ENCODE assay signal across 9 cellular contexts in the genomic region with DNA sequence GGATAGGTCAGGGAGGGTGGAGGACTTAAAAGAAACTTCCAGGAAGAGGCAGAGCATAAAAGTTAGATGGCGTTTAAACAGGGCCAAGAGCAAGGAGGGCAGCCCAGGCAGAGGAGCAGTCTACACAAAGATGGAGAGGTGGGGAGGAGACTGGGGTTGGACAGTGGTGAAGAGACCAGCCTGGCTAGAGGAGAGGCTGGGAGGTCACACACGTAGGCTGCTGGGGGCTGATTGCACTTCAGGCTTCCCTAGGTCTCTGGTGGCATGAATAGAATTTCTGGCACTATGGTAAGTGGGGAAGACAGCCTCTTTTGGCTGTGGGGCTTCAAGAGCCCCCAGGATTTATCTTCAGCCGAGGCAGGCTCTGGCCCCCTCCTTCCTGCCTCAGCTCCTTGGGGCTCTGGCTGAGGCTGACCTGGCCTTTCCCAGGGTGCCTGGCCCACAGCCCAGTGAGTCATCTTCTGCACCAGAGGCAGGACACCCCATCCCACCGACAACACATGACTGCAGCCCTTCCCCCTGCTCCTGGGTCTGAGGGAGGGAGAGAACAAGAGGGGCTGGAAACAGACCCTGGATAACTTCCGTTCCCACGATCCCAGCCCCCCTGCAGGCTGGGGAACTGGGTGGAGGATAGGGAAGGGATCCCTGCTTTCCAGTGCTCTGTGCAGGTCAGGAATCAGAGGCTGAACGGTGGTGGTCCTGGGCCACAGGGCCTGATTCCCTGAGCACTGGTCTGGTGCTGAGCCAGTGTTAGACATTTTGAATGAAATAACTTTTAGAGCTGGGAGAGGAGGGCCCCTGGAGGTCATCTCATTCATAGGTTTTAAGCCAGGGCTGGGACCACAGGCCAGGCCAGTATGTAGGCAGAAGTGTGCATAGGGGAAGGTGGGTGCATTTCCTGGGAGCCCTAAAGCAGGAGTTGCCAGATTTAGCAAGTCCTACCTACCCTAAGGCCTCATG. TPM values are rescaled to one million over a fixed set of nuclear protein-coding genes. Genes with fewer than 3 reads are reported as not detected.
DNase-seq lines count a peak whose midpoint lies in the region; ATAC-seq and TF ChIP-seq lines count a peak whose summit lies in the region.
"Had no signal": no experiment of that assay in that cellular context is flagged by ENCODE, and none has a peak within 500 bp of the region (broad histone marks: within the 10 kb centered on the region; RNA-seq: fewer than 3 reads in every experiment).

No MANE protein-coding gene starts in this region.

- no peaks in the 10 kb centered on the region for H3K9me3 ChIP-seq in colonic mucosa
- H3K9me3 ChIP-seq in mesodermal cell (ENCODE audit: control insufficient read depth, low read length), result no peaks in the 10 kb centered on the region
- H3K9me3 ChIP-seq in HAP-1, result no peaks in the 10 kb centered on the region

- intact Hi-C loops in activated naive CD4-positive, alpha-beta T cell treated with anti-CD3 and anti-CD28 coated beads for 36 hours (cut with micrococcal nuclease), result loop anchor here (1.0 kb wide), 2 partner anchors 27 to 39 kb away; no protein-coding TSS in a partner anchor
- intact Hi-C loops in colonic mucosa (cut with DNase I), result loop anchor here (2.0 to 5.0 kb wide), 2 partner anchors 28 to 37 kb away; no protein-coding TSS in a partner anchor

- no peak overlapping the region for H3K4me3 Mint-ChIP-seq in activated naive CD4-positive, alpha-beta T cell treated with anti-CD3 and anti-CD28 coated beads for 36 hours

- H3K27me3 ChIP-seq in colonic mucosa, result no peaks in the 10 kb centered on the region
- H3K27me3 ChIP-seq in HAP-1 (ENCODE audit: low read depth), result no peaks in the 10 kb centered on the region

- no peak overlapping the region for H3K4me3 ChIP-seq in colonic mucosa
- H3K4me3 ChIP-seq in mesodermal cell (ENCODE audit: extremely low read depth, insufficient read depth, low read length, poor library complexity, severe bottlenecking), result peak overlapping the region; percentile 10
- H3K4me3 ChIP-seq in HAP-1, result no peak overlapping the region

- H3K36me3 ChIP-seq in colonic mucosa (no peaks in the 10 kb centered on the region), mesodermal cell (ENCODE audit: control insufficient read depth, insufficient read depth, low read length) (peaks cover 35% of the 10 kb centered on the region), HAP-1 (replicated peaks) (no peaks in the 10 kb centered on the region)

- peak overlapping the region; percentile 65 for H3K27ac ChIP-seq in colonic mucosa
- peak overlapping the region; percentile 98 for H3K27ac ChIP-seq in mesodermal cell (ENCODE audit: low read depth, low read length, severe bottlenecking)
- H3K27ac ChIP-seq: C4-2B had no signal

- WGBS in mesodermal cell (ENCODE audit: insufficient coverage in 2 of 2), 2 experiments, result 32 to 48% methylated on average over 5 to 6 of the region's 7 CpGs

- TF ChIP-seq CTCF in colonic mucosa (IDR thresholded peaks at IDR 0.05), result no peak

- H3K4me1 ChIP-seq in colonic mucosa (no peaks in the 10 kb centered on the region), mesodermal cell (ENCODE audit: control insufficient read depth, insufficient read depth, low read length, poor library complexity, severe bottlenecking) (peaks cover 62% of the 10 kb centered on the region), HAP-1 (peaks cover 18% of the 10 kb centered on the region)

- no peaks in the 10 kb centered on the region for H3K27me3 Mint-ChIP-seq in activated naive CD4-positive, alpha-beta T cell treated with anti-CD3 and anti-CD28 coated beads for 36 hours (ENCODE audit: low read depth)

- H3K4me1 Mint-ChIP-seq in activated naive CD4-positive, alpha-beta T cell treated with anti-CD3 and anti-CD28 coated beads for 36 hours (ENCODE audit: low read depth), result no peaks in the 10 kb centered on the region

- H3K36me3 Mint-ChIP-seq in activated naive CD4-positive, alpha-beta T cell treated with anti-CD3 and anti-CD28 coated beads for 36 hours (ENCODE audit: low read depth), result no peaks in the 10 kb centered on the region

- in situ Hi-C loops in HAP-1 (cut with MboI; ENCODE audit: low sequenced_read_pairs), result no loop called here

- CTCF ChIA-PET in activated naive CD4-positive, alpha-beta T cell treated with anti-CD3 and anti-CD28 coated beads for 36 hours (lab: Charles Lee), result interaction anchor here (0.6 to 8.0 kb wide), 17 partner anchors 11 to 520 kb away, joined by 3 to 83 read pairs (median 4); a partner anchor contains a TSS

- peak overlapping the region; percentile 18 for H3K27ac Mint-ChIP-seq in activated naive CD4-positive, alpha-beta T cell treated with anti-CD3 and anti-CD28 coated beads for 36 hours

- no peak for DNase-seq in activated naive CD4-positive, alpha-beta T cell treated with anti-CD3 and anti-CD28 coated beads for 36 hours
- DNase-seq in activated naive CD4-positive, alpha-beta T cell treated with anti-CD3 and anti-CD28 coated beads, Interleukin-2, amount 50 U/mL, for 16 hours, result no peak
- DNase-seq in colonic mucosa (peak; percentile 63), HAP-1 (ENCODE audit: low spot score in 2 of 2) (no peak)
- DNase-seq in activated T-cell treated with anti-CD3 and anti-CD28 coated beads, Interleukin-2, amount 50 U/mL, for 48 hours, result no peak

- ATAC-seq in HG02678 (IDR thresholded peaks at IDR 0.05; ENCODE audit: unreplicated experiment) (no peak), GM19324 (IDR thresholded peaks at IDR 0.05; ENCODE audit: low FRiP score, unreplicated experiment) (no peak)

- H3K9me3 Mint-ChIP-seq in activated naive CD4-positive, alpha-beta T cell treated with anti-CD3 and anti-CD28 coated beads for 36 hours, result no peaks in the 10 kb centered on the region

- peak overlapping the region in 1 of 2 donors; percentile 26 for H3K9ac ChIP-seq in colonic mucosa (ENCODE audit: low read depth in 2 of 2, low read length in 2 of 2)

RNA-seq across cellular contexts. Expression of a gene that starts 26.4 kb away (rescaled TPM):
- under 1 TPM in 1 of 2 experiments, not detected in 1; 0.19 TPM for total RNA-seq in activated naive CD4-positive, alpha-beta T cell treated with anti-CD3 and anti-CD28 coated beads for 36 hours
- total RNA-seq in colonic mucosa, result 10 to 100 TPM in 1 of 2 donors, 1 to 10 TPM in 1; 8.6 to 13.4 TPM
- 83.9 TPM for polyA plus RNA-seq in mesodermal cell (2013, experiment 1 of 2)
- 71.8 TPM for polyA plus RNA-seq in mesodermal cell (2013, experiment 2 of 2)

RNA-seq across cellular contexts. Expression of a gene that starts 41.7 kb away (rescaled TPM):
- total RNA-seq in activated naive CD4-positive, alpha-beta T cell treated with anti-CD3 and anti-CD28 coated beads for 36 hours, result 10 to 100 TPM; 17.9 to 18.5 TPM
- 1 to 10 TPM; 4.0 to 7.1 TPM for total RNA-seq in colonic mucosa
- polyA plus RNA-seq in mesodermal cell (2013, experiment 1 of 2), result 9.1 TPM
- 6.0 TPM for polyA plus RNA-seq in mesodermal cell (2013, experiment 2 of 2)

Comparison
In these comparisons a context has a peak if more than half of its experiments do, and no peak if none do; other contexts are left out.
1. RNA of a gene that starts 26.4 kb away (total RNA-seq): 8.6 to 13.4 TPM in colonic mucosa; 0.19 TPM in activated naive CD4-positive, alpha-beta T cell treated with anti-CD3 and anti-CD28 coated beads for 36 hours; every median in the first group is over 4 times any median in the second.